In genomic region chr2:68172990-68173715, GRCh38 we compare ENCODE assay signal across 19 cellular contexts. TPM values are rescaled to one million over a fixed set of nuclear protein-coding genes. Genes with fewer than 3 reads are reported as not detected.
DNase-seq lines count a peak whose midpoint lies in the region; ATAC-seq and TF ChIP-seq lines count a peak whose summit lies in the region.
"Had no signal": no experiment of that assay in that cellular context is flagged by ENCODE, and none has a peak within 500 bp of the region (broad histone marks: within the 10 kb centered on the region; RNA-seq: fewer than 3 reads in every experiment).

No MANE protein-coding gene starts in this region.

- no peak for TF ChIP-seq CTCF in esophagus squamous epithelium (IDR thresholded peaks at IDR 0.05)

- ATAC-seq in esophagus mucosa (peak; percentile 79), GM21619 (IDR thresholded peaks at IDR 0.05; ENCODE audit: unreplicated experiment) (no peak), GM18909 (IDR thresholded peaks at IDR 0.05; ENCODE audit: poor library complexity, unreplicated experiment) (no peak)
- ATAC-seq: activated CD8-positive, alpha-beta memory T cell treated with anti-CD3 and anti-CD28 coated beads, Interleukin-2, amount 10 ng/mL, durations not matched to agents 7 days and 5 days; Right ventricle myocardium inferior had no signal

- in situ Hi-C loops in KBM-7 (cut with MboI; ENCODE audit: low pct_unique_long_range_greater_than_20kb, low sequenced_read_pairs), result no loop called here

- H3K27me3 ChIP-seq in BLaER1 (no peaks in the 10 kb centered on the region), esophagus squamous epithelium (no peaks in the 10 kb centered on the region)

- intact Hi-C loops in esophagus squamous epithelium (cut with DNase I), result no loop called here

- H3K9me3 ChIP-seq in BLaER1, result no peaks in the 10 kb centered on the region
- no peaks in the 10 kb centered on the region for H3K9me3 ChIP-seq in esophagus squamous epithelium

- H3K4me2 ChIP-seq in BLaER1, result peak overlapping the region; percentile 61

- H3K9ac ChIP-seq in BLaER1, result no peak overlapping the region

- no peak for TF ChIP-seq POLR2A in esophagus squamous epithelium (IDR thresholded peaks at IDR 0.05)

- H3K4me3 ChIP-seq in BLaER1 (no peak overlapping the region), esophagus squamous epithelium (no peak overlapping the region)

- H3K4me1 ChIP-seq in BLaER1, result peaks cover 33% of the 10 kb centered on the region
- H3K4me1 ChIP-seq in esophagus squamous epithelium, result peaks cover 0 to 11% (median 0%) of the 10 kb centered on the region in 3 donors

- peaks cover 73% of the 10 kb centered on the region for H4K20me1 ChIP-seq in BLaER1

- DNase-seq in KBM-7 (peak; percentile 94), SIG-M5 treated with dmso at 0.1 percent for 504 hours (lab: John Stamatoyannopoulos, UW; ENCODE audit: unreplicated experiment) (peak; percentile 99), hypothalamus (lab: John Stamatoyannopoulos, UW) (no peak), esophagus squamous epithelium (lab: John Stamatoyannopoulos, UW) (no peak)
- DNase-seq: activated CD8-positive, alpha-beta memory T cell treated with anti-CD3 and anti-CD28 coated beads, Interleukin-2, amount 10 ng/mL, durations not matched to agents 7 days and 5 days; activated naive CD8-positive, alpha-beta T cell treated with anti-CD3 and anti-CD28 coated beads, Interleukin-2, amount 10 ng/mL, durations not matched to agents 7 days and 5 days; caudate nucleus; DMS153; glutamatergic neuron; GOT3; kidney glomerular epithelial cell; NCI-H1436 treated with DMSO at 0.1 percent for 48 hours; stimulated activated CD4-positive, alpha-beta T cell treated with anti-CD3 and anti-CD28 coated beads, Interleukin-15, amount 100 ng/mL, for 24 hours had no signal

- H3K36me3 ChIP-seq in BLaER1 (peaks cover 92% of the 10 kb centered on the region), esophagus squamous epithelium (peaks cover 0 to 70% (median 0%) of the 10 kb centered on the region in 3 donors)

- 71 to 72% methylated on average over 8 of the region's 8 CpGs for WGBS in esophagus squamous epithelium, 2 donors

- no peak overlapping the region for H3K27ac ChIP-seq in BLaER1
- no peak overlapping the region for H3K27ac ChIP-seq in esophagus squamous epithelium
- H3K27ac ChIP-seq: VCaP had no signal

RNA-seq across cellular contexts. Expression of gene PNO1, which starts 15.5 kb away (rescaled TPM):
- total RNA-seq in esophagus mucosa, result 10.8 TPM
- 10 to 100 TPM in 3 of 4 donors, 1 to 10 TPM in 1; 7.9 to 25.6 (median 15.8) TPM for total RNA-seq in esophagus squamous epithelium

Comparison
In these comparisons a context has a peak if more than half of its experiments do, and no peak if none do; other contexts are left out.
1. DNase-seq: peak in KBM-7 (single experiment) and SIG-M5 treated with dmso at 0.1 percent for 504 hours (single experiment); none in hypothalamus (0 of 51) and esophagus squamous epithelium (single experiment).